Comparison of ENCODE assay signal across 1 cellular context in the genomic region with DNA sequence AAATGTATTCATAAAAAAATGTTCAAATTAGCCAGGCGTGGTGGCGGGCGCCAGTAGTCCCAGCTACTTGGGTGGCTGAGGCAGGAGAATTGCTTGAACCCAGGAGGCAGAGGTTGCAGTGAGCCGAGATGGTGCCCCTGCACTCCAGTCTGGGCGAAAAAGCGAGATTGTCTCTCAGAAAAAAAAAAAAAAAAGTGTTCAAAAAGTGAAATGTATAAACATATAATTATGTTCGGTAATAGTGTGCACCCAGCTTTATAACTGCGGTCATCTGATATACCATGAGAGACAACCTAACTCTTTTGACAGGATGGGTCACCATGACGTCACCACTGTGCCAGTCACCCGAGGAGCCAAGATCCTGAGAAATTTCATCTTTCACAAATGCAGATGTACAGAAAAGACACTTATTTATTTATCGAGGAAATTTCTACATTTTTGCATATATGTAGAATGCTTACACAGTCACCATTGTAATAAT.
TF ChIP-seq lines count a peak whose summit lies in the region.

No MANE protein-coding gene starts in this region.

TF ChIP-seq in HEK293, 187 proteins besides CTCF, POLR2A, EP300 and RAD21 (continued from another document and continues in another):
- TF ChIP-seq, protein P1, sequence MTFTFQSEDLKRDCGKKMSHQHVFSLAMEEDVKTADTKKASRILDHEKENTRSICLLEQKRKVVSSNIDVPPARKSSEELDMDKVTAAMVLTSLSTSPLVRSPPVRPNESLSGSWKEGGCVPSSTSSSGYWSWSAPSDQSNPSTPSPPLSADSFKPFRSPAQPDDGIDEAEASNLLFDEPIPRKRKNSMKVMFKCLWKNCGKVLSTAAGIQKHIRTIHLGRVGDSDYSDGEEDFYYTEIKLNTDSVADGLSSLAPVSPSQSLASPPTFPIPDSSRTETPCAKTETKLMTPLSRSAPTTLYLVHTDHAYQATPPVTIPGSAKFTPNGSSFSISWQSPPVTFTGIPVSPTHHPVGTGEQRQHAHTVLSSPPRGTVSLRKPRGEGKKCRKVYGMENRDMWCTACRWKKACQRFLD (tag by site-specific recombination; IDR thresholded peaks at IDR 0.05): no peak
- no peak for TF ChIP-seq GLI2 (tag by site-specific recombination; IDR thresholded peaks at IDR 0.05; ENCODE audit: borderline replicate concordance, low read depth)
- peak; percentile 45; the same call in 1 of the 2 replicates for TF ChIP-seq ZBTB8A (tag by site-specific recombination; IDR thresholded peaks at IDR 0.05)
- TF ChIP-seq ZNF335 (tag by site-specific recombination; conservative IDR thresholded peaks at IDR 0.05): peak; percentile 97
- no peak for TF ChIP-seq EGR2 (tag by site-specific recombination; IDR thresholded peaks at IDR 0.05; ENCODE audit: low read depth)
- TF ChIP-seq ZNF596 (tag by site-specific recombination; IDR thresholded peaks at IDR 0.05): no peak
- TF ChIP-seq HOXC10 (CRISPR knock-in tag; IDR thresholded peaks at IDR 0.05): no peak
- TF ChIP-seq, protein P2, sequence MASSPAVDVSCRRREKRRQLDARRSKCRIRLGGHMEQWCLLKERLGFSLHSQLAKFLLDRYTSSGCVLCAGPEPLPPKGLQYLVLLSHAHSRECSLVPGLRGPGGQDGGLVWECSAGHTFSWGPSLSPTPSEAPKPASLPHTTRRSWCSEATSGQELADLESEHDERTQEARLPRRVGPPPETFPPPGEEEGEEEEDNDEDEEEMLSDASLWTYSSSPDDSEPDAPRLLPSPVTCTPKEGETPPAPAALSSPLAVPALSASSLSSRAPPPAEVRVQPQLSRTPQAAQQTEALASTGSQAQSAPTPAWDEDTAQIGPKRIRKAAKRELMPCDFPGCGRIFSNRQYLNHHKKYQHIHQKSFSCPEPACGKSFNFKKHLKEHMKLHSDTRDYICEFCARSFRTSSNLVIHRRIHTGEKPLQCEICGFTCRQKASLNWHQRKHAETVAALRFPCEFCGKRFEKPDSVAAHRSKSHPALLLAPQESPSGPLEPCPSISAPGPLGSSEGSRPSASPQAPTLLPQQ (tag by site-specific recombination; IDR thresholded peaks at IDR 0.05): no peak
- peak; percentile 45; the same call in 1 of the 2 replicates for TF ChIP-seq ZXDB (tag by site-specific recombination; IDR thresholded peaks at IDR 0.05)
- no peak for TF ChIP-seq ZNF610 (tag by site-specific recombination; IDR thresholded peaks at IDR 0.05; ENCODE audit: borderline replicate concordance)
- TF ChIP-seq FEZF1 (tag by site-specific recombination; IDR thresholded peaks at IDR 0.05): no peak
- TF ChIP-seq ZNF366 (tag by site-specific recombination; conservative IDR thresholded peaks at IDR 0.05): 0 out of 2 replicates have a peak, but pooled peaks have one; percentile 21
- TF ChIP-seq ZNF626 (tag by site-specific recombination; IDR thresholded peaks at IDR 0.05): no peak
- TF ChIP-seq ZNF449 (tag by site-specific recombination; IDR thresholded peaks at IDR 0.05): no peak
- TF ChIP-seq ZNF600 (tag by site-specific recombination; IDR thresholded peaks at IDR 0.05): no peak
- no peak for TF ChIP-seq ZNF394 (tag by site-specific recombination; IDR thresholded peaks at IDR 0.05; ENCODE audit: borderline replicate concordance)
- peak; percentile 40; the same call in 1 of the 2 replicates for TF ChIP-seq ZBTB17 (tag by site-specific recombination; IDR thresholded peaks at IDR 0.05)
- no peak for TF ChIP-seq ZNF214 (tag by site-specific recombination; IDR thresholded peaks at IDR 0.05; ENCODE audit: borderline replicate concordance)
- no peak for TF ChIP-seq WT1 (tag by site-specific recombination; IDR thresholded peaks at IDR 0.05)
- no peak for TF ChIP-seq KLF10 (tag by site-specific recombination; IDR thresholded peaks at IDR 0.05)
- no peak for TF ChIP-seq YY2 (tag by site-specific recombination; IDR thresholded peaks at IDR 0.05)
- peak; percentile 61 for TF ChIP-seq ZBTB21 (tag by site-specific recombination; IDR thresholded peaks at IDR 0.05)
- no peak for TF ChIP-seq ZNF138 (tag by site-specific recombination; IDR thresholded peaks at IDR 0.05; ENCODE audit: borderline replicate concordance)
- no peak for TF ChIP-seq ZSCAN23 (tag by site-specific recombination; IDR thresholded peaks at IDR 0.05)
- no peak for TF ChIP-seq ZNF292 (tag by site-specific recombination; IDR thresholded peaks at IDR 0.05; ENCODE audit: borderline replicate concordance, low read depth)
- no peak; the same call in 1 of the 2 replicates for TF ChIP-seq KLF9 (tag by site-specific recombination; IDR thresholded peaks at IDR 0.05; ENCODE audit: low read depth)
- no peak for TF ChIP-seq ZNF776 (tag by site-specific recombination; IDR thresholded peaks at IDR 0.05; ENCODE audit: borderline replicate concordance)
- TF ChIP-seq, protein P3, sequence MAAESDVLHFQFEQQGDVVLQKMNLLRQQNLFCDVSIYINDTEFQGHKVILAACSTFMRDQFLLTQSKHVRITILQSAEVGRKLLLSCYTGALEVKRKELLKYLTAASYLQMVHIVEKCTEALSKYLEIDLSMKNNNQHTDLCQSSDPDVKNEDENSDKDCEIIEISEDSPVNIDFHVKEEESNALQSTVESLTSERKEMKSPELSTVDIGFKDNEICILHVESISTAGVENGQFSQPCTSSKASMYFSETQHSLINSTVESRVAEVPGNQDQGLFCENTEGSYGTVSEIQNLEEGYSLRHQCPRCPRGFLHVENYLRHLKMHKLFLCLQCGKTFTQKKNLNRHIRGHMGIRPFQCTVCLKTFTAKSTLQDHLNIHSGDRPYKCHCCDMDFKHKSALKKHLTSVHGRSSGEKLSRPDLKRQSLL (tag by site-specific recombination; IDR thresholded peaks at IDR 0.05): no peak
- TF ChIP-seq, protein P4, sequence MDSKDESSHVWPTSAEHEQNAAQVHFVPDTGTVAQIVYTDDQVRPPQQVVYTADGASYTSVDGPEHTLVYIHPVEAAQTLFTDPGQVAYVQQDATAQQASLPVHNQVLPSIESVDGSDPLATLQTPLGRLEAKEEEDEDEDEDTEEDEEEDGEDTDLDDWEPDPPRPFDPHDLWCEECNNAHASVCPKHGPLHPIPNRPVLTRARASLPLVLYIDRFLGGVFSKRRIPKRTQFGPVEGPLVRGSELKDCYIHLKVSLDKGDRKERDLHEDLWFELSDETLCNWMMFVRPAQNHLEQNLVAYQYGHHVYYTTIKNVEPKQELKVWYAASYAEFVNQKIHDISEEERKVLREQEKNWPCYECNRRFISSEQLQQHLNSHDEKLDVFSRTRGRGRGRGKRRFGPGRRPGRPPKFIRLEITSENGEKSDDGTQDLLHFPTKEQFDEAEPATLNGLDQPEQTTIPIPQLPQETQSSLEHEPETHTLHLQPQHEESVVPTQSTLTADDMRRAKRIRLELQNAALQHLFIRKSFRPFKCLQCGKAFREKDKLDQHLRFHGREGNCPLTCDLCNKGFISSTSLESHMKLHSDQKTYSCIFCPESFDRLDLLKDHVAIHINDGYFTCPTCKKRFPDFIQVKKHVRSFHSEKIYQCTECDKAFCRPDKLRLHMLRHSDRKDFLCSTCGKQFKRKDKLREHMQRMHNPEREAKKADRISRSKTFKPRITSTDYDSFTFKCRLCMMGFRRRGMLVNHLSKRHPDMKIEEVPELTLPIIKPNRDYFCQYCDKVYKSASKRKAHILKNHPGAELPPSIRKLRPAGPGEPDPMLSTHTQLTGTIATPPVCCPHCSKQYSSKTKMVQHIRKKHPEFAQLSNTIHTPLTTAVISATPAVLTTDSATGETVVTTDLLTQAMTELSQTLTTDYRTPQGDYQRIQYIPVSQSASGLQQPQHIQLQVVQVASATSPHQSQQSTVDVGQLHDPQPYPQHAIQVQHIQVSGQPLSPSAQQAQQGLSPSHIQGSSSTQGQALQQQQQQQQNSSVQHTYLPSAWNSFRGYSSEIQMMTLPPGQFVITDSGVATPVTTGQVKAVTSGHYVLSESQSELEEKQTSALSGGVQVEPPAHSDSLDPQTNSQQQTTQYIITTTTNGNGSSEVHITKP (tag by site-specific recombination; IDR thresholded peaks at IDR 0.05): peak; percentile 51
- no peak for TF ChIP-seq ZNF791 (tag by site-specific recombination; IDR thresholded peaks at IDR 0.05)
- no peak for TF ChIP-seq ZNF549 (tag by site-specific recombination; IDR thresholded peaks at IDR 0.05)
- TF ChIP-seq, protein P5, sequence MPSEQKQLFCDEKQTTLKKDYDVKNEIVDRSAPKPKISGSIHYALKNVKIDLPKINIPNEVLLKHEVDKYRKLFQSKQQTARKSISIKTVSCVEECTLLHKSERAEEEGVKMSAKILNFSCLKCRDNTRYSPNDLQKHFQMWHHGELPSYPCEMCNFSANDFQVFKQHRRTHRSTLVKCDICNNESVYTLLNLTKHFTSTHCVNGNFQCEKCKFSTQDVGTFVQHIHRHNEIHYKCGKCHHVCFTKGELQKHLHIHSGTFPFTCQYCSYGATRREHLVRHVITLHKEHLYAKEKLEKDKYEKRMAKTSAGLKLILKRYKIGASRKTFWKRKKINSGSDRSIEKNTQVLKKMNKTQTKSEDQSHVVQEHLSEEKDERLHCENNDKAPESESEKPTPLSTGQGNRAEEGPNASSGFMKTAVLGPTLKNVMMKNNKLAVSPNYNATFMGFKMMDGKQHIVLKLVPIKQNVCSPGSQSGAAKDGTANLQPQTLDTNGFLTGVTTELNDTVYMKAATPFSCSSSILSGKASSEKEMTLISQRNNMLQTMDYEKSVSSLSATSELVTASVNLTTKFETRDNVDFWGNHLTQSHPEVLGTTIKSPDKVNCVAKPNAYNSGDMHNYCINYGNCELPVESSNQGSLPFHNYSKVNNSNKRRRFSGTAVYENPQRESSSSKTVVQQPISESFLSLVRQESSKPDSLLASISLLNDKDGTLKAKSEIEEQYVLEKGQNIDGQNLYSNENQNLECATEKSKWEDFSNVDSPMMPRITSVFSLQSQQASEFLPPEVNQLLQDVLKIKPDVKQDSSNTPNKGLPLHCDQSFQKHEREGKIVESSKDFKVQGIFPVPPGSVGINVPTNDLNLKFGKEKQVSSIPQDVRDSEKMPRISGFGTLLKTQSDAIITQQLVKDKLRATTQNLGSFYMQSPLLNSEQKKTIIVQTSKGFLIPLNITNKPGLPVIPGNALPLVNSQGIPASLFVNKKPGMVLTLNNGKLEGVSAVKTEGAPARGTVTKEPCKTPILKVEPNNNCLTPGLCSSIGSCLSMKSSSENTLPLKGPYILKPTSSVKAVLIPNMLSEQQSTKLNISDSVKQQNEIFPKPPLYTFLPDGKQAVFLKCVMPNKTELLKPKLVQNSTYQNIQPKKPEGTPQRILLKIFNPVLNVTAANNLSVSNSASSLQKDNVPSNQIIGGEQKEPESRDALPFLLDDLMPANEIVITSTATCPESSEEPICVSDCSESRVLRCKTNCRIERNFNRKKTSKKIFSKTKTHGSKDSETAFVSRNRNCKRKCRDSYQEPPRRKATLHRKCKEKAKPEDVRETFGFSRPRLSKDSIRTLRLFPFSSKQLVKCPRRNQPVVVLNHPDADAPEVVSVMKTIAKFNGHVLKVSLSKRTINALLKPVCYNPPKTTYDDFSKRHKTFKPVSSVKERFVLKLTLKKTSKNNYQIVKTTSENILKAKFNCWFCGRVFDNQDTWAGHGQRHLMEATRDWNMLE (tag by site-specific recombination; conservative IDR thresholded peaks at IDR 0.05; ENCODE audit: low read depth): no peak
- no peak for TF ChIP-seq ZNF585B (tag by site-specific recombination; IDR thresholded peaks at IDR 0.05)
- no peak for TF ChIP-seq ZNF701 (tag by site-specific recombination; IDR thresholded peaks at IDR 0.05)
- no peak for TF ChIP-seq ZBTB7A (tag by site-specific recombination; IDR thresholded peaks at IDR 0.05; ENCODE audit: low read depth)
- TF ChIP-seq ZNF221 (tag by site-specific recombination; IDR thresholded peaks at IDR 0.05; ENCODE audit: borderline replicate concordance): no peak
- TF ChIP-seq, protein P6, sequence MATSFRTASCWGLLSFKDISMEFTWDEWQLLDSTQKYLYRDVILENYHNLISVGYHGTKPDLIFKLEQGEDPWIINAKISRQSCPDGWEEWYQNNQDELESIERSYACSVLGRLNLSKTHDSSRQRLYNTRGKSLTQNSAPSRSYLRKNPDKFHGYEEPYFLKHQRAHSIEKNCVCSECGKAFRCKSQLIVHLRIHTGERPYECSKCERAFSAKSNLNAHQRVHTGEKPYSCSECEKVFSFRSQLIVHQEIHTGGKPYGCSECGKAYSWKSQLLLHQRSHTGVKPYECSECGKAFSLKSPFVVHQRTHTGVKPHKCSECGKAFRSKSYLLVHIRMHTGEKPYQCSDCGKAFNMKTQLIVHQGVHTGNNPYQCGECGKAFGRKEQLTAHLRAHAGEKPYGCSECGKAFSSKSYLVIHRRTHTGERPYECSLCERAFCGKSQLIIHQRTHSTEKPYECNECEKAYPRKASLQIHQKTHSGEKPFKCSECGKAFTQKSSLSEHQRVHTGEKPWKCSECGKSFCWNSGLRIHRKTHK (tag by site-specific recombination; IDR thresholded peaks at IDR 0.05): no peak
- no peak for TF ChIP-seq ZNF404 (tag by site-specific recombination; IDR thresholded peaks at IDR 0.05)
- no peak for TF ChIP-seq ZFP41 (tag by site-specific recombination; IDR thresholded peaks at IDR 0.05; ENCODE audit: borderline replicate concordance)
- TF ChIP-seq OSR2 (tag by site-specific recombination; IDR thresholded peaks at IDR 0.05): peak; percentile 38
- no peak for TF ChIP-seq ZNF175 (tag by site-specific recombination; IDR thresholded peaks at IDR 0.05)
- TF ChIP-seq, protein P7, sequence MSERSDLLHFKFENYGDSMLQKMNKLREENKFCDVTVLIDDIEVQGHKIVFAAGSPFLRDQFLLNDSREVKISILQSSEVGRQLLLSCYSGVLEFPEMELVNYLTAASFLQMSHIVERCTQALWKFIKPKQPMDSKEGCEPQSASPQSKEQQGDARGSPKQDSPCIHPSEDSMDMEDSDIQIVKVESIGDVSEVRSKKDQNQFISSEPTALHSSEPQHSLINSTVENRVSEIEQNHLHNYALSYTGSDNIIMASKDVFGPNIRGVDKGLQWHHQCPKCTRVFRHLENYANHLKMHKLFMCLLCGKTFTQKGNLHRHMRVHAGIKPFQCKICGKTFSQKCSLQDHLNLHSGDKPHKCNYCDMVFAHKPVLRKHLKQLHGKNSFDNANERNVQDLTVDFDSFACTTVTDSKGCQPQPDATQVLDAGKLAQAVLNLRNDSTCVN (tag by site-specific recombination; optimal IDR thresholded peaks at IDR 0.05): no peak
- no peak for TF ChIP-seq BCL6B (tag by site-specific recombination; IDR thresholded peaks at IDR 0.05)
- TF ChIP-seq ZNF155 (tag by site-specific recombination; IDR thresholded peaks at IDR 0.05): no peak
